In genomic region chr1:31955917-31956736, GRCh38 we compare ENCODE assay signal across 8 cellular contexts. TPM values are rescaled to one million over a fixed set of nuclear protein-coding genes. Genes with fewer than 3 reads are reported as not detected.
DNase-seq lines count a peak whose midpoint lies in the region; ATAC-seq, FAIRE-seq and TF ChIP-seq lines count a peak whose summit lies in the region.

No MANE protein-coding gene starts in this region.

- no peak overlapping the region for H3K4me3 Mint-ChIP-seq in endothelial cell (ENCODE audit: unreplicated experiment)
- H3K4me3 Mint-ChIP-seq in stimulated activated effector memory CD8-positive, alpha-beta T cell treated with anti-CD3 and anti-CD28 coated beads, Interleukin-12 subunit alpha, Interleukin-12 subunit beta, amount 100 ng/mL, for 72 hours, result peak overlapping the region; percentile 40

- H3K27me3 Mint-ChIP-seq in endothelial cell (ENCODE audit: unreplicated experiment), result peaks cover 3% of the 10 kb centered on the region

- H3K27me3 ChIP-seq in H7 (ENCODE audit: control insufficient read depth, insufficient read depth, low read length) (no peaks in the 10 kb centered on the region), muscle layer of duodenum (ENCODE audit: low read depth, low read length) (no peaks in the 10 kb centered on the region)

- peaks cover 10 to 15% of the 10 kb centered on the region in 2 donors for H3K4me1 ChIP-seq in muscle layer of duodenum (ENCODE audit: control insufficient read depth in 1 of 2, insufficient read depth in 2 of 2, low read length in 2 of 2)

- H3K4me1 Mint-ChIP-seq in endothelial cell (ENCODE audit: unreplicated experiment), result peaks cover 21% of the 10 kb centered on the region
- peaks cover 59% of the 10 kb centered on the region for H3K4me1 Mint-ChIP-seq in stimulated activated effector memory CD8-positive, alpha-beta T cell treated with anti-CD3 and anti-CD28 coated beads, Interleukin-12 subunit alpha, Interleukin-12 subunit beta, amount 100 ng/mL, for 72 hours

- H3K36me3 Mint-ChIP-seq in endothelial cell (ENCODE audit: low read depth, unreplicated experiment), result no peaks in the 10 kb centered on the region
- H3K36me3 Mint-ChIP-seq in stimulated activated effector memory CD8-positive, alpha-beta T cell treated with anti-CD3 and anti-CD28 coated beads, Interleukin-12 subunit alpha, Interleukin-12 subunit beta, amount 100 ng/mL, for 72 hours, result peaks cover 6% of the 10 kb centered on the region

- TF ChIP-seq CTCF in NB4 (IDR thresholded peaks at IDR 0.05; ENCODE audit: low read depth, low read length) (peak; percentile 36), endothelial cell (IDR thresholded peaks at IDR 0.05; ENCODE audit: unreplicated experiment) (no peak)

- TF ChIP-seq POLR2A in NB4 (IDR thresholded peaks at IDR 0.05; ENCODE audit: extremely low read depth, insufficient read length), result no peak

- H3K4me3 ChIP-seq in H7 (ENCODE audit: insufficient read depth, low read depth, low read length), result no peak overlapping the region
- no peak overlapping the region for H3K4me3 ChIP-seq in NB4 (ENCODE audit: low read depth, low read length)
- no peak overlapping the region for H3K4me3 ChIP-seq in muscle layer of duodenum (ENCODE audit: low read depth in 1 of 2, low read length in 2 of 2)

- H3K36me3 ChIP-seq in H7 (replicated peaks; ENCODE audit: control insufficient read depth, insufficient read depth, low read length) (no peaks in the 10 kb centered on the region), muscle layer of duodenum (ENCODE audit: control insufficient read depth in 1 of 2, insufficient read depth in 2 of 2, low read length in 2 of 2) (peaks cover 0 to 9% of the 10 kb centered on the region in 2 donors)

- H3K27ac Mint-ChIP-seq in endothelial cell (ENCODE audit: unreplicated experiment), result peak overlapping the region; percentile 64
- peak overlapping the region; percentile 91 for H3K27ac Mint-ChIP-seq in stimulated activated effector memory CD8-positive, alpha-beta T cell treated with anti-CD3 and anti-CD28 coated beads, Interleukin-12 subunit alpha, Interleukin-12 subunit beta, amount 100 ng/mL, for 72 hours

- no peaks in the 10 kb centered on the region for H3K9me3 Mint-ChIP-seq in endothelial cell (ENCODE audit: unreplicated experiment)
- no peaks in the 10 kb centered on the region for H3K9me3 Mint-ChIP-seq in stimulated activated effector memory CD8-positive, alpha-beta T cell treated with anti-CD3 and anti-CD28 coated beads, Interleukin-12 subunit alpha, Interleukin-12 subunit beta, amount 100 ng/mL, for 72 hours

- DNase-seq in H7 (peak; percentile 46), NB4 (ENCODE audit: low read depth) (peak; percentile 94), endothelial cell (ENCODE audit: low spot score) (peak; percentile 20), mesenteric fat pad (ENCODE audit: low spot score) (no peak)
- peak; percentile 88 for DNase-seq in activated CD8-positive, alpha-beta memory T cell treated with anti-CD3 and anti-CD28 coated beads for 24 hours
- peak; percentile 59 to 88 for DNase-seq in stimulated activated effector memory CD8-positive, alpha-beta T cell treated with anti-CD3 and anti-CD28 coated beads, Interleukin-12 subunit alpha, Interleukin-12 subunit beta, amount 100 ng/mL, for 72 hours (ENCODE audit: low spot score in 2 of 2)

- peak; percentile 96 for FAIRE-seq in G401.6 (lab: Jason Lieb, UNC)

- no peaks in the 10 kb centered on the region for H3K9me3 ChIP-seq in muscle layer of duodenum (ENCODE audit: control insufficient read depth in 1 of 2, low read length in 2 of 2)

- ATAC-seq in stimulated activated effector memory CD8-positive, alpha-beta T cell treated with anti-CD3 and anti-CD28 coated beads, Interleukin-12 subunit alpha, Interleukin-12 subunit beta, amount 100 ng/mL, for 72 hours, result peak; percentile 94

- peak overlapping the region; percentile 95 for H3K27ac ChIP-seq in muscle layer of duodenum (ENCODE audit: low read length)

RNA-seq across cellular contexts. Expression of gene PTP4A2, which starts 18.0 kb away (rescaled TPM):
- 307 and 444 TPM in 2 replicates for total RNA-seq in H7 (2014; rRNA removed; shearing (Covaris generic))
- total RNA-seq in endothelial cell (ENCODE audit: unreplicated experiment), result 162 TPM
- 472 TPM for total RNA-seq in mesenteric fat pad

RNA-seq across cellular contexts. Expression of gene KHDRBS1, which starts 57.5 kb away (rescaled TPM):
- total RNA-seq in H7 (2014; rRNA removed; shearing (Covaris generic)), result 84.7 and 108 TPM in 2 replicates
- total RNA-seq in endothelial cell (ENCODE audit: unreplicated experiment) (203 TPM), mesenteric fat pad (80.1 TPM)
